ENCODE assay signal across 16 cellular contexts in genomic region chr7:153939177-153939576, GRCh38.
DNase-seq lines count a peak whose midpoint lies in the region; TF ChIP-seq lines count a peak whose summit lies in the region.
"Had no signal": no experiment of that assay in that cellular context is flagged by ENCODE, and none has a peak within 500 bp of the region (broad histone marks: within the 10 kb centered on the region; RNA-seq: fewer than 3 reads in every experiment).

No MANE protein-coding gene starts in this region.

- H3K9me3 Mint-ChIP-seq in Caco-2 (ENCODE audit: unreplicated experiment) (no peaks in the 10 kb centered on the region), type B pancreatic cell (peaks cover 14% of the 10 kb centered on the region)

- CTCF ChIA-PET in Caco-2 (lab: Charles Lee): no interaction called here

- H3K27ac ChIP-seq in stomach: no peak overlapping the region
- H3K27ac ChIP-seq: HL-60 had no signal

- peaks cover 3% of the 10 kb centered on the region for H3K27me3 Mint-ChIP-seq in Caco-2 (ENCODE audit: insufficient read depth, unreplicated experiment)
- no peaks in the 10 kb centered on the region for H3K27me3 Mint-ChIP-seq in type B pancreatic cell
- H3K27me3 Mint-ChIP-seq: CD4-positive, alpha-beta T cell had no signal

- no peaks in the 10 kb centered on the region for H3K36me3 ChIP-seq in stomach
- no peaks in the 10 kb centered on the region for H3K36me3 ChIP-seq in Caco-2 (ENCODE audit: control insufficient read depth, insufficient read depth, low read length)
- H3K36me3 ChIP-seq: HAP-1 had no signal

- H3K4me1 Mint-ChIP-seq in Caco-2 (ENCODE audit: low read depth, unreplicated experiment) (no peaks in the 10 kb centered on the region), type B pancreatic cell (ENCODE audit: unreplicated experiment) (no peaks in the 10 kb centered on the region)

- H3K36me3 Mint-ChIP-seq in Caco-2 (ENCODE audit: insufficient read depth, unreplicated experiment): no peaks in the 10 kb centered on the region
- no peaks in the 10 kb centered on the region for H3K36me3 Mint-ChIP-seq in type B pancreatic cell

- H3K4me3 Mint-ChIP-seq in Caco-2 (ENCODE audit: unreplicated experiment) (no peak overlapping the region), type B pancreatic cell (no peak overlapping the region)
- H3K4me3 Mint-ChIP-seq: CD4-positive, alpha-beta T cell; HFFc6 had no signal

- 19 to 42% (median 27%) methylated on average over 5 of the region's 5 CpGs for WGBS in stomach, 5 donors

- TF ChIP-seq POLR2A in stomach (IDR thresholded peaks at IDR 0.05): no peak

- no TSS peak for BruUV-seq in Caco-2 (replicated peaks; lab: Mats Ljungman, UMichigan)

- H3K4me3 ChIP-seq in stomach: no peak overlapping the region
- no peak overlapping the region for H3K4me3 ChIP-seq in Caco-2 (ENCODE audit: low read depth, low read length)
- H3K4me3 ChIP-seq: HAP-1 had no signal

- intact Hi-C loops in stomach (cut with DNase I; ENCODE audit: low total_unique reads): no loop called here
- intact Hi-C loops in Caco-2 (cut with micrococcal nuclease; ENCODE audit: unreplicated experiment): no loop called here

- H3K27ac Mint-ChIP-seq in Caco-2 (ENCODE audit: unreplicated experiment): no peak overlapping the region
- H3K27ac Mint-ChIP-seq in type B pancreatic cell: no peak overlapping the region
- H3K27ac Mint-ChIP-seq: CD4-positive, alpha-beta T cell; HFFc6 had no signal

- no peaks in the 10 kb centered on the region for H3K9me3 ChIP-seq in stomach
- H3K9me3 ChIP-seq in Caco-2: no peaks in the 10 kb centered on the region
- H3K9me3 ChIP-seq: HAP-1 had no signal

- peaks cover 0 to 23% (median 10%) of the 10 kb centered on the region in 4 donors for H3K4me1 ChIP-seq in stomach
- H3K4me1 ChIP-seq in Caco-2: no peaks in the 10 kb centered on the region
- H3K4me1 ChIP-seq: HAP-1 had no signal

- POLR2A ChIA-PET in Caco-2 (lab: Charles Lee): no interaction called here

- DNase-seq in NCI-H1436 treated with DMSO at 0.1 percent for 48 hours (lab: John Stamatoyannopoulos, UW) (peak; percentile 2), NCI-H1436 (lab: John Stamatoyannopoulos, UW) (no peak), NCI-H1930 (lab: John Stamatoyannopoulos, UW) (peak; percentile 29 to 73), NCI-H345 treated with DMSO at 0.1 percent for 48 hours (lab: John Stamatoyannopoulos, UW; ENCODE audit: unreplicated experiment) (peak; percentile 21), stomach (peak; percentile 46), Caco-2 (no peak), type B pancreatic cell (ENCODE audit: extremely low spot score, unreplicated experiment) (no peak), GM10266 (ENCODE audit: extremely low spot score) (no peak)
- DNase-seq: ACHN; C1 segment of cervical spinal cord; CD4-positive, alpha-beta T cell; DMS53; GF-D8; HFFc6 had no signal

- TF ChIP-seq EP300 in stomach (IDR thresholded peaks at IDR 0.05): no peak

- H3K27me3 ChIP-seq in stomach (no peaks in the 10 kb centered on the region), Caco-2 (replicated peaks; ENCODE audit: control insufficient read depth, insufficient read depth, low read length) (no peaks in the 10 kb centered on the region)

- no peak for TF ChIP-seq CTCF in stomach (IDR thresholded peaks at IDR 0.05)
- no peak for TF ChIP-seq CTCF in Caco-2 (IDR thresholded peaks at IDR 0.05; ENCODE audit: insufficient read depth in 1 of 2, low read depth in 1 of 2, low read length in 1 of 2, severe bottlenecking in 1 of 2, unreplicated experiment in 1 of 2)
- no peak for TF ChIP-seq CTCF in type B pancreatic cell (conservative IDR thresholded peaks at IDR 0.05)
- TF ChIP-seq CTCF in GM10266 (IDR thresholded peaks at IDR 0.05; ENCODE audit: control insufficient read depth, insufficient read depth, low read depth, missing control alignments): no peak

Comparison
In these comparisons a context has a peak if more than half of its experiments do, and no peak if none do; other contexts are left out.
1. DNase-seq: peak in NCI-H1436 treated with DMSO at 0.1 percent for 48 hours (single experiment), NCI-H1930 (2 of 2), NCI-H345 treated with DMSO at 0.1 percent for 48 hours (single experiment) and stomach (single experiment); none in NCI-H1436 (single experiment), Caco-2 (0 of 2), type B pancreatic cell (single experiment) and GM10266 (single experiment).